19 cellular contexts compared by ENCODE assay signal in the genomic region with DNA sequence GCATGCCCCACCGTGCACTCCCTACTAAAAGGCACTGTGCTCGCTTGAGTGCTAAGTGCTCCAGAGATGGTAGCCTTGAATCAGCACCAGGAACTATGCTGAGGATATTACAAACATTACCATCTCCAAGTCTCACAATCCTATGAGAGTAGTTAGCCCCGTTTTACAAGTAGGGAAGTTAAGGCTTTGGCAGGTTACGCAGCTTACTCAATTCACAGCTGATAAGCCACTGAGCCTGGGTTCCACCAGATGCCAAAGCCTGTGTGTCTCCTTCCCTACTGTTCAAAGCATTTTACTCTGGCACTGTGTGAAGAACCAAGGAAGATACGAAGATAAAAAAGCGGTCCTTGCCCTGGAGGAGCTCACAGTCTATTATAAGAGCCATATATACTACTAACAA.
A peak's percentile ranks its signal among the peaks of the same experiment; 100 is the strongest.
DNase-seq lines count a peak whose midpoint lies in the region; ATAC-seq and TF ChIP-seq lines count a peak whose summit lies in the region.
"Had no signal": no experiment of that assay in that cellular context is flagged by ENCODE, and none has a peak within 500 bp of the region (broad histone marks: within the 10 kb centered on the region; RNA-seq: fewer than 3 reads in every experiment).

No MANE protein-coding gene starts in this region.

- DNase-seq in left ventricle myocardium superior = no peak
- DNase-seq in right atrium auricular region (ENCODE audit: low spot score) = no peak
- peak in 2 of 3 donors; percentile 21 to 47 for DNase-seq in right cardiac atrium
- DNase-seq in aorta = no peak
- no peak for DNase-seq in type B pancreatic cell (ENCODE audit: extremely low spot score, unreplicated experiment)
- no peak for DNase-seq in Kasumi-1 (lab: John Stamatoyannopoulos, UW)
- no peak for DNase-seq in trophoblast cell
- DNase-seq: CD4-positive, CD25-positive, alpha-beta regulatory T cell; DMS79 treated with DMSO at 0.1 percent for 48 hours; MV-4-11; NCI-H1694 treated with DMSO at 0.1 percent for 48 hours; NCI-H2227 treated with DMSO at 0.1 percent for 48 hours; NCI-H510A treated with DMSO at 0.1 percent for 48 hours; NCI-H748 treated with DMSO at 0.1 percent for 48 hours; NK-92 treated with Interleukin-12 subunit alpha and Interleukin-12 subunit beta, amount 100 ng/mL, for 24 hours; SIG-M5; SK-N-SH had no signal

- no peak overlapping the region for H3K4me2 ChIP-seq in trophoblast cell (ENCODE audit: low read length)
- H3K4me2 ChIP-seq: KMS-11, SK-N-SH had no signal

- H2BK5ac ChIP-seq in trophoblast cell (ENCODE audit: low read depth, low read length, poor library complexity) = no peak overlapping the region

- H3K27me3 Mint-ChIP-seq in IgD-negative memory B cell (no peaks in the 10 kb centered on the region), type B pancreatic cell (peaks cover 65% of the 10 kb centered on the region)

- H2AFZ ChIP-seq in trophoblast cell (ENCODE audit: insufficient read depth, low read length, poor library complexity) = no peak overlapping the region

- H3K4me1 ChIP-seq in right atrium auricular region (peaks cover 0 to 15% of the 10 kb centered on the region in 2 donors), right cardiac atrium (ENCODE audit: control insufficient read depth, insufficient read depth, low read length) (peaks cover 2% of the 10 kb centered on the region), aorta (ENCODE audit: control insufficient read depth in 1 of 2, insufficient read depth in 2 of 2, low read length in 2 of 2) (peaks cover 9 to 27% of the 10 kb centered on the region in 2 donors), trophoblast cell (ENCODE audit: control insufficient read depth in 1 of 2, insufficient read depth in 2 of 2, low read length in 2 of 2) (peaks cover 0 to 2% of the 10 kb centered on the region in 2 experiments)

- H3K79me2 ChIP-seq in trophoblast cell (ENCODE audit: control insufficient read depth, insufficient read depth, low read length, poor library complexity) = no peaks in the 10 kb centered on the region

- no peak overlapping the region for H4K12ac ChIP-seq in trophoblast cell (ENCODE audit: low read depth, low read length)

- H3K36me3 Mint-ChIP-seq in IgD-negative memory B cell (no peaks in the 10 kb centered on the region), type B pancreatic cell (no peaks in the 10 kb centered on the region)
- H3K36me3 Mint-ChIP-seq: CD4-positive, CD25-positive, alpha-beta regulatory T cell had no signal

- no peak overlapping the region for H3K4me3 ChIP-seq in right atrium auricular region
- H3K4me3 ChIP-seq in right cardiac atrium (ENCODE audit: low read length) = no peak overlapping the region
- no peak overlapping the region for H3K4me3 ChIP-seq in aorta (ENCODE audit: low read length in 2 of 2)
- no peak overlapping the region for H3K4me3 ChIP-seq in trophoblast cell (ENCODE audit: low read depth, low read length)

- H3K27ac ChIP-seq in right atrium auricular region (no peak overlapping the region), right cardiac atrium (ENCODE audit: low read length) (no peak overlapping the region), aorta (ENCODE audit: low read depth in 1 of 2, low read length in 2 of 2) (no peak overlapping the region), trophoblast cell (ENCODE audit: low read depth, low read length) (no peak overlapping the region)
- H3K27ac ChIP-seq: KMS-11 had no signal

- H3K4me3 Mint-ChIP-seq in IgD-negative memory B cell (peak overlapping the region; percentile 22 to 86 (median 54)), type B pancreatic cell (no peak overlapping the region)
- H3K4me3 Mint-ChIP-seq: CD4-positive, CD25-positive, alpha-beta regulatory T cell had no signal

- WGBS in right cardiac atrium = 65% methylated on average over 6 of the region's 6 CpGs
- WGBS in aorta, 2 donors = 32 to 35% methylated on average over 6 of the region's 6 CpGs
- WGBS in trophoblast cell (ENCODE audit: extremely low coverage, insufficient coverage, insufficient read length) = no CpG with 5 or more reads among the region's 6 CpGs

- no peaks in the 10 kb centered on the region for H3K9me3 ChIP-seq in right atrium auricular region
- H3K9me3 ChIP-seq in right cardiac atrium (ENCODE audit: control insufficient read depth, low read length) = no peaks in the 10 kb centered on the region
- no peaks in the 10 kb centered on the region for H3K9me3 ChIP-seq in aorta (ENCODE audit: control insufficient read depth, low read length)
- no peaks in the 10 kb centered on the region for H3K9me3 ChIP-seq in trophoblast cell (ENCODE audit: insufficient read depth, low read depth, low read length)
- H3K9me3 ChIP-seq: SK-N-SH had no signal

- H2BK12ac ChIP-seq in trophoblast cell (ENCODE audit: low read length) = no peak overlapping the region

- H2AK5ac ChIP-seq in trophoblast cell (ENCODE audit: low read length) = no peak overlapping the region

- H3K36me3 ChIP-seq in right atrium auricular region (no peaks in the 10 kb centered on the region), aorta (ENCODE audit: control insufficient read depth in 1 of 2, insufficient read depth in 2 of 2, low read length in 1 of 2) (no peaks in the 10 kb centered on the region), trophoblast cell (ENCODE audit: control insufficient read depth in 1 of 2, insufficient read depth in 2 of 2, low read length in 2 of 2) (no peaks in the 10 kb centered on the region)

- H3K14ac ChIP-seq in trophoblast cell (ENCODE audit: low read length) = no peak overlapping the region

- TF ChIP-seq CTCF in right atrium auricular region (IDR thresholded peaks at IDR 0.05) = no peak
- no peak for TF ChIP-seq CTCF in type B pancreatic cell (conservative IDR thresholded peaks at IDR 0.05)

- no peak overlapping the region for H3K9ac ChIP-seq in trophoblast cell (ENCODE audit: low read length)
- H3K9ac ChIP-seq: KMS-11, SK-N-SH had no signal

- H4K8ac ChIP-seq in trophoblast cell (ENCODE audit: low read depth, low read length) = no peak overlapping the region

- H2BK120ac ChIP-seq in trophoblast cell (ENCODE audit: insufficient read depth, low read length, poor library complexity) = no peak overlapping the region

- ATAC-seq in left ventricle myocardium superior (peak; percentile 38), right cardiac atrium (peak; percentile 54 to 65), aorta (ENCODE audit: low FRiP score) (peak; percentile 49)

- no peak overlapping the region for H3K18ac ChIP-seq in trophoblast cell (ENCODE audit: low read length)

- no peak overlapping the region for H3K4ac ChIP-seq in trophoblast cell (ENCODE audit: low read depth, low read length)

- H4K91ac ChIP-seq in trophoblast cell (ENCODE audit: low read depth, low read length) = no peak overlapping the region

- peaks cover 65 to 75% (median 69%) of the 10 kb centered on the region in 3 donors for H3K4me1 Mint-ChIP-seq in IgD-negative memory B cell
- H3K4me1 Mint-ChIP-seq in type B pancreatic cell (ENCODE audit: unreplicated experiment) = peaks cover 35% of the 10 kb centered on the region

- H3K79me1 ChIP-seq in trophoblast cell (ENCODE audit: low read length) = no peaks in the 10 kb centered on the region

- peak overlapping the region; percentile 87 to 96 (median 90) for H3K27ac Mint-ChIP-seq in IgD-negative memory B cell
- no peak overlapping the region for H3K27ac Mint-ChIP-seq in type B pancreatic cell
- H3K27ac Mint-ChIP-seq: CD4-positive, CD25-positive, alpha-beta regulatory T cell had no signal

- H3K9me3 Mint-ChIP-seq in IgD-negative memory B cell = no peaks in the 10 kb centered on the region
- H3K9me3 Mint-ChIP-seq in type B pancreatic cell = no peaks in the 10 kb centered on the region
- H3K9me3 Mint-ChIP-seq: CD4-positive, CD25-positive, alpha-beta regulatory T cell had no signal

- intact Hi-C loops in left ventricle myocardium superior (cut with micrococcal nuclease) (no loop called here), right cardiac atrium (cut with DNase I) (no loop called here), aorta (cut with DNase I) (loop anchor here (5.0 to 10.0 kb wide), 2 partner anchors 159 to 211 kb away; a partner anchor contains a TSS)

- H3K23ac ChIP-seq in trophoblast cell (ENCODE audit: low read length) = no peak overlapping the region

- no peaks in the 10 kb centered on the region for H3K27me3 ChIP-seq in right atrium auricular region
- no peaks in the 10 kb centered on the region for H3K27me3 ChIP-seq in right cardiac atrium (ENCODE audit: control insufficient read depth, insufficient read depth)
- no peaks in the 10 kb centered on the region for H3K27me3 ChIP-seq in aorta (ENCODE audit: control insufficient read depth in 1 of 2, insufficient read depth in 2 of 2, low read length in 1 of 2)
- no peaks in the 10 kb centered on the region for H3K27me3 ChIP-seq in trophoblast cell (ENCODE audit: insufficient read depth, low read length)

Comparison
In these comparisons a context has a peak if more than half of its experiments do, and no peak if none do; other contexts are left out.
1. DNase-seq: peak in right cardiac atrium (2 of 3); none in left ventricle myocardium superior (single experiment), right atrium auricular region (single experiment), aorta (0 of 2), type B pancreatic cell (single experiment), Kasumi-1 (0 of 2) and trophoblast cell (0 of 2).
2. intact Hi-C loops: an anchor here in aorta (5.0 to 10.0 kb wide); none called in left ventricle myocardium superior and right cardiac atrium.
3. Peak in every context shown above with its lines, with median percentiles within 50 percentile points of each other: ATAC-seq.